ENCODE assay signal across 8 cellular contexts in genomic region chr5:68225188-68225910, GRCh38. TPM values are rescaled to one million over a fixed set of nuclear protein-coding genes. Genes with fewer than 3 reads are reported as not detected.
DNase-seq lines count a peak whose midpoint lies in the region; ATAC-seq and TF ChIP-seq lines count a peak whose summit lies in the region.

No MANE protein-coding gene starts in this region.

- peaks cover 71% of the 10 kb centered on the region for H3K36me3 Mint-ChIP-seq in CD8-positive, alpha-beta T cell

- no peak for DNase-seq in CD8-positive, alpha-beta T cell
- DNase-seq in fibroblast of the aortic adventitia (ENCODE audit: low read depth) (peak; percentile 93), prostate gland (ENCODE audit: low spot score) (peak; percentile 38)
- no peak for DNase-seq in activated naive CD4-positive, alpha-beta T cell treated with anti-CD3 and anti-CD28 coated beads, Interleukin-2, amount 50 U/mL, for 16 hours

- no peak for TF ChIP-seq CTCF in CD8-positive, alpha-beta T cell (IDR thresholded peaks at IDR 0.05)
- TF ChIP-seq CTCF in fibroblast of the aortic adventitia (IDR thresholded peaks at IDR 0.05; ENCODE audit: insufficient read depth, low read length) (no peak), prostate gland (IDR thresholded peaks at IDR 0.05) (no peak)

- H3K4me3 ChIP-seq in CD8-positive, alpha-beta T cell (ENCODE audit: low read depth, low read length) = no peak overlapping the region
- H3K4me3 ChIP-seq in fibroblast of the aortic adventitia (ENCODE audit: low read depth, low read length) = peak overlapping the region; percentile 29
- H3K4me3 ChIP-seq in prostate gland = no peak overlapping the region

- POLR2A ChIA-PET in CD8-positive, alpha-beta T cell (lab: Charles Lee) = interaction anchor here (1.7 to 2.9 kb wide), 2 partner anchors 10 to 13 kb away, joined by 7 to 16 read pairs; partner anchors contain the start of gene PIK3R1

- no peaks in the 10 kb centered on the region for H3K27me3 ChIP-seq in CD8-positive, alpha-beta T cell (ENCODE audit: insufficient read depth, low read length)
- no peaks in the 10 kb centered on the region for H3K27me3 ChIP-seq in prostate gland (replicated peaks; ENCODE audit: insufficient read depth)

- peak overlapping the region; percentile 8 for H3K27ac Mint-ChIP-seq in CD8-positive, alpha-beta T cell

- H3K27ac ChIP-seq in CD8-positive, alpha-beta T cell (ENCODE audit: low read depth, low read length) = no peak overlapping the region
- no peak overlapping the region for H3K27ac ChIP-seq in prostate gland

- peaks cover 60% of the 10 kb centered on the region for H3K4me1 ChIP-seq in CD8-positive, alpha-beta T cell (ENCODE audit: insufficient read depth, low read length)
- peaks cover 13% of the 10 kb centered on the region for H3K4me1 ChIP-seq in prostate gland (replicated peaks)

- no peaks in the 10 kb centered on the region for H3K27me3 Mint-ChIP-seq in CD8-positive, alpha-beta T cell (ENCODE audit: low read depth)

- H3K9me3 Mint-ChIP-seq in CD8-positive, alpha-beta T cell = no peaks in the 10 kb centered on the region

- no peak overlapping the region for H3K4me3 Mint-ChIP-seq in CD8-positive, alpha-beta T cell

- intact Hi-C loops in CD8-positive, alpha-beta T cell (cut with DNase I, micrococcal nuclease) = no loop called here
- intact Hi-C loops in prostate gland (cut with DNase I) = no loop called here

- H3K36me3 ChIP-seq in CD8-positive, alpha-beta T cell (ENCODE audit: insufficient read depth, low read length) = peaks cover 12% of the 10 kb centered on the region
- H3K36me3 ChIP-seq in prostate gland = peaks cover 0 to 6% of the 10 kb centered on the region in 2 donors

- CTCF ChIA-PET in CD8-positive, alpha-beta T cell (lab: Charles Lee) = interaction anchor here (1.3 to 2.3 kb wide), 2 partner anchors 10 to 76 kb away, joined by 3 to 9 read pairs; partner anchors contain the start of gene PIK3R1

- WGBS in prostate gland = 62% methylated on average over 12 of the region's 12 CpGs

- no peak for ATAC-seq in CD8-positive, alpha-beta T cell
- ATAC-seq in HG03442 (IDR thresholded peaks at IDR 0.05; ENCODE audit: unreplicated experiment) (no peak), HG02840 (IDR thresholded peaks at IDR 0.05; ENCODE audit: low FRiP score, unreplicated experiment) (no peak), GM19324 (IDR thresholded peaks at IDR 0.05; ENCODE audit: low FRiP score, unreplicated experiment) (no peak)

- peaks cover 87% of the 10 kb centered on the region for H3K4me1 Mint-ChIP-seq in CD8-positive, alpha-beta T cell (ENCODE audit: low read depth)

- no peak for TF ChIP-seq POLR2A in prostate gland (IDR thresholded peaks at IDR 0.05)

- no peaks in the 10 kb centered on the region for H3K9me3 ChIP-seq in CD8-positive, alpha-beta T cell (ENCODE audit: low read length)
- no peaks in the 10 kb centered on the region for H3K9me3 ChIP-seq in prostate gland

TF ChIP-seq in PFSK-1, 5 proteins besides CTCF, POLR2A, EP300 and RAD21:
- TF ChIP-seq SIN3A (IDR thresholded peaks at IDR 0.05; ENCODE audit: borderline replicate concordance, insufficient read depth, low read length) (no peak), REST (IDR thresholded peaks at IDR 0.05; ENCODE audit: insufficient read depth in 1 of 2, low read depth in 2 of 2, low read length in 2 of 2) (no peak), FOXP2 (optimal IDR thresholded peaks at IDR 0.05; ENCODE audit: borderline replicate concordance, extremely low read depth, extremely low read length, insufficient read depth) (peak; percentile 36), TAF1 (IDR thresholded peaks at IDR 0.05; ENCODE audit: borderline replicate concordance, insufficient read depth, low read length) (no peak)

RNA-seq across cellular contexts. Expression of gene PIK3R1, which starts 9.8 kb away (rescaled TPM):
- total RNA-seq in CD8-positive, alpha-beta T cell = 100 to 1,000 TPM; 461 to 470 TPM
- polyA plus RNA-seq in PFSK-1 (2012; ENCODE audit: insufficient read length, low read depth) = 8.4 TPM
- 45.1 and 281 TPM in 2 replicates for total RNA-seq in fibroblast of the aortic adventitia (ENCODE audit: low replicate concordance)
- 10 to 100 TPM; 71.6 to 81.2 TPM for total RNA-seq in prostate gland

Comparison
In these comparisons a context has a peak if more than half of its experiments do, and no peak if none do; other contexts are left out.
1. DNase-seq: peak in fibroblast of the aortic adventitia (single experiment) and prostate gland (single experiment); none in CD8-positive, alpha-beta T cell (0 of 7) and activated naive CD4-positive, alpha-beta T cell treated with anti-CD3 and anti-CD28 coated beads, Interleukin-2, amount 50 U/mL, for 16 hours (single experiment).